33 cellular contexts compared by ENCODE assay signal in genomic region chr19:33339016-33339749, GRCh38. TPM values are rescaled to one million over a fixed set of nuclear protein-coding genes. Genes with fewer than 3 reads are reported as not detected.
A peak's percentile ranks its signal among the peaks of the same experiment; 100 is the strongest.
DNase-seq lines count a peak whose midpoint lies in the region; ATAC-seq, FAIRE-seq and TF ChIP-seq lines count a peak whose summit lies in the region.
"Had no signal": no experiment of that assay in that cellular context is flagged by ENCODE, and none has a peak within 500 bp of the region (broad histone marks: within the 10 kb centered on the region; RNA-seq: fewer than 3 reads in every experiment).

No MANE protein-coding gene starts in this region.

- H3K4me2 ChIP-seq in A549: no peak overlapping the region
- 0 out of 2 replicates have a peak overlapping the region, but pooled peaks have one; percentile 14 for H3K4me2 ChIP-seq in PC-9
- H3K4me2 ChIP-seq: hepatocyte had no signal

- peaks cover 10% of the 10 kb centered on the region; the same call in 2 of the 3 replicates for H3K4me1 ChIP-seq in A549
- H3K4me1 ChIP-seq in PC-9 (replicated peaks; ENCODE audit: insufficient read depth): peaks cover 8% of the 10 kb centered on the region
- peaks cover 7% of the 10 kb centered on the region for H3K4me1 ChIP-seq in foreskin keratinocyte
- no peaks in the 10 kb centered on the region for H3K4me1 ChIP-seq in SJCRH30
- H3K4me1 ChIP-seq: body of pancreas, parathyroid adenoma had no signal

- peak; percentile 94 for FAIRE-seq in A549 (lab: Jason Lieb, UNC)
- FAIRE-seq: GM12878 had no signal

- DNase-seq in A549 (ENCODE audit: low read depth in 1 of 2, low spot score in 1 of 2) (no peak), HPDE6-E6E7 (ENCODE audit: extremely low spot score) (peak; percentile 17), PC-9 (peak in 1 of 2 experiments; percentile 76), foreskin keratinocyte (peak; percentile 63 to 85), SJCRH30 (no peak)
- no peak for DNase-seq in stimulated activated CD4-positive, alpha-beta T cell treated with anti-CD3 and anti-CD28 coated beads, Interleukin-1b, Interleukin-23, amount 100 ng/mL, for 48 hours
- DNase-seq: activated CD4-positive, alpha-beta T cell treated with anti-CD3 and anti-CD28 coated beads for 4 hours; activated CD8-positive, alpha-beta T cell treated with anti-CD3 and anti-CD28 coated beads, Interleukin-2, amount 10 ng/mL, durations not matched to agents 7 days and 5 days; activated naive CD4-positive, alpha-beta T cell treated with anti-CD3 and anti-CD28 coated beads, Interleukin-2, amount 10 ng/mL, durations not matched to agents 7 days and 5 days; AML-193; body of pancreas; CD4-positive, alpha-beta memory T cell; cerebellar nuclear complex; DMS 273 treated with DMSO at 0.1 percent for 48 hours; left cardiac atrium; NCI-H1092 treated with DMSO at 0.1 percent for 48 hours; NCI-H1694 treated with DMSO at 0.1 percent for 48 hours; NCI-H2171; NCI-H82; OCI-M1; retina; Right ventricle myocardium superior; stimulated activated naive B cell treated with anti-CD40 and anti-IgM and Interleukin-4, amounts not matched to agents 10 μg/mL and 1 μg/mL and 100 μg/mL, for 72 hours; substantia nigra; upper lobe of left lung had no signal

- no TSS peak for BruUV-seq in PC-9 (replicated peaks; lab: Mats Ljungman, UMichigan)

- no peaks in the 10 kb centered on the region for H3K9me2 ChIP-seq in PC-9 (ENCODE audit: insufficient read depth)

- no peak for TF ChIP-seq RAD21 in A549 (conservative IDR thresholded peaks at IDR 0.05 in 1 of 2, IDR thresholded peaks at IDR 0.05 in 1 of 2)

- peaks cover 19% of the 10 kb centered on the region for H3F3A ChIP-seq in PC-9 (ENCODE audit: insufficient read depth, low read depth)

- no peaks in the 10 kb centered on the region for H3K36me3 ChIP-seq in PC-9 (ENCODE audit: low read depth)
- H3K36me3 ChIP-seq in SJCRH30: no peaks in the 10 kb centered on the region
- H3K36me3 ChIP-seq: gastroesophageal sphincter, upper lobe of left lung had no signal

- TF ChIP-seq EP300 in A549 (IDR thresholded peaks at IDR 0.05): no peak

- 41% methylated on average over 7 of the region's 7 CpGs for WGBS in A549 (ENCODE audit: missing lambda C conversion rate)

- H3K79me2 ChIP-seq in PC-9 (ENCODE audit: low read depth): no peaks in the 10 kb centered on the region
- H3K79me2 ChIP-seq: hepatocyte, parathyroid adenoma had no signal

- H3K4me3 ChIP-seq in A549 (no peak overlapping the region), PC-9 (no peak overlapping the region), SJCRH30 (no peak overlapping the region)
- H3K4me3 ChIP-seq: body of pancreas, gastroesophageal sphincter, GM12878, hepatocyte, upper lobe of left lung had no signal

- TF ChIP-seq CTCF in A549 (IDR thresholded peaks at IDR 0.05) (no peak), PC-9 (conservative IDR thresholded peaks at IDR 0.05) (no peak), foreskin keratinocyte (conservative IDR thresholded peaks at IDR 0.05) (no peak)

- intact Hi-C loops in PC-9 (cut with micrococcal nuclease; ENCODE audit: unreplicated experiment): loop anchor here (1.0 kb wide), 1 partner anchor 28 kb away; no protein-coding TSS in a partner anchor

- TF ChIP-seq POLR2A in A549 (IDR thresholded peaks at IDR 0.05; ENCODE audit: low read length): no peak

- no peak overlapping the region for H3K27ac ChIP-seq in A549
- peak overlapping the region; percentile 36; the same call in 1 of the 2 replicates for H3K27ac ChIP-seq in PC-9
- no peak overlapping the region for H3K27ac ChIP-seq in foreskin keratinocyte
- H3K27ac ChIP-seq in SJCRH30: no peak overlapping the region
- H3K27ac ChIP-seq: body of pancreas, gastroesophageal sphincter, hepatocyte, parathyroid adenoma, upper lobe of left lung, VCaP had no signal

- no peak overlapping the region for H2AFZ ChIP-seq in PC-9
- H2AFZ ChIP-seq: hepatocyte, parathyroid adenoma had no signal

- CTCF ChIA-PET in A549 (lab: Yijun Ruan, JAX): interaction anchor here (1.0 to 1.6 kb wide), 3 partner anchors 30 to 155 kb away, joined by 3 to 5 read pairs (median 4); partner anchors contain the start of gene CEBPA
- CTCF ChIA-PET in PC-9 (lab: Charles Lee): no interaction called here

- no peaks in the 10 kb centered on the region for H3K9me3 ChIP-seq in A549
- no peaks in the 10 kb centered on the region for H3K9me3 ChIP-seq in PC-9 (ENCODE audit: insufficient read depth, low read depth)
- H3K9me3 ChIP-seq in SJCRH30 (replicated peaks): no peaks in the 10 kb centered on the region
- H3K9me3 ChIP-seq: body of pancreas, gastroesophageal sphincter, upper lobe of left lung had no signal

- H3K27me3 ChIP-seq in PC-9 (ENCODE audit: insufficient read depth, low read depth): peaks cover 17% of the 10 kb centered on the region; the same call in 1 of the 2 replicates
- H3K27me3 ChIP-seq in foreskin keratinocyte: peaks cover 4% of the 10 kb centered on the region
- 0 out of 2 replicates have a peak, but pooled peaks cover 5% of the 10 kb centered on the region for H3K27me3 ChIP-seq in SJCRH30
- H3K27me3 ChIP-seq: body of pancreas, gastroesophageal sphincter, hepatocyte, upper lobe of left lung had no signal

- no peaks in the 10 kb centered on the region for H4K20me1 ChIP-seq in PC-9 (ENCODE audit: insufficient read depth)

- ATAC-seq in A549 (peak in 1 of 2 experiments; percentile 30; a peak in 1 of 6 replicates), foreskin keratinocyte (peak; percentile 95), HG03175 (IDR thresholded peaks at IDR 0.05; ENCODE audit: unreplicated experiment) (no peak), HG03139 (IDR thresholded peaks at IDR 0.05; ENCODE audit: unreplicated experiment) (no peak)
- ATAC-seq: activated CD8-positive, alpha-beta T cell treated with anti-CD3 and anti-CD28 coated beads, Interleukin-2, amount 10 ng/mL, durations not matched to agents 7 days and 5 days; body of pancreas; gastroesophageal sphincter; GM12878; left cardiac atrium; stimulated activated naive B cell treated with anti-CD40 and anti-IgM and Interleukin-4, amounts not matched to agents 10 μg/mL and 1 μg/mL and 100 μg/mL, for 72 hours had no signal

- POLR2A ChIA-PET in A549 (lab: Yijun Ruan, JAX): interaction anchor here (2.9 kb wide), 1 partner anchor 37 kb away, joined by 9 read pairs; the partner anchor contains the start of gene CEBPA
- POLR2A ChIA-PET in PC-9 (lab: Charles Lee; ENCODE audit: unreplicated experiment): interaction anchor here (0.5 kb wide), 1 partner anchor 19 kb away, joined by 4 read pairs; no protein-coding TSS in a partner anchor

TF ChIP-seq in A549, 52 proteins besides CTCF, POLR2A, EP300 and RAD21:
- TF ChIP-seq HOXB5 (CRISPR knock-in tag; IDR thresholded peaks at IDR 0.05): no peak

RNA-seq across cellular contexts. Expression of gene CEBPG, which starts 34.3 kb away (rescaled TPM):
- polyA plus RNA-seq in A549 (2011; rRNA removed) (104 and 138 TPM in 2 replicates), A549 (2017; fragmentation: RNase III; extraction: RNeasy Plus Mini Kit Qiagen cat#74134 plus additional on column Dnase treatment) (34.0 to 35.7 TPM (median 34.3 TPM) in 3 replicates), foreskin keratinocyte (19.1 and 19.3 TPM in 2 replicates)
- 25.7 and 27.7 TPM in 2 replicates for polyA plus RNA-seq in A549 (2012; cell fraction: cytosol; rRNA removed)
- 11.1 and 12.8 TPM in 2 replicates for polyA plus RNA-seq in A549 (2012; cell fraction: nucleus; rRNA removed)
- 62.1 and 64.8 TPM in 2 replicates for polyA minus RNA-seq in A549 (2011; rRNA and poly(A)+ RNA removed)
- total RNA-seq in PC-9 (2021) (31.0 and 33.4 TPM in 2 replicates), foreskin keratinocyte (32.2 and 35.3 TPM in 2 replicates)
- 30.0 and 36.6 TPM in 2 replicates for total RNA-seq in SJCRH30 (2014; rRNA removed; shearing (Covaris generic))

RNA-seq across cellular contexts. Expression of gene CEBPA, which starts 36.8 kb away (rescaled TPM):
- polyA plus RNA-seq in A549 (2011; rRNA removed): 3.5 and 4.3 TPM in 2 replicates
- 4.5 and 6.6 TPM in 2 replicates for polyA plus RNA-seq in A549 (2012; cell fraction: cytosol; rRNA removed)
- 3.8 and 4.5 TPM in 2 replicates for polyA plus RNA-seq in A549 (2012; cell fraction: nucleus; rRNA removed)
- 6.2 to 6.6 TPM (median 6.3 TPM) in 3 replicates for polyA plus RNA-seq in A549 (2017; fragmentation: RNase III; extraction: RNeasy Plus Mini Kit Qiagen cat#74134 plus additional on column Dnase treatment)
- 5.2 and 5.7 TPM in 2 replicates for polyA minus RNA-seq in A549 (2011; rRNA and poly(A)+ RNA removed)
- 8.9 and 9.2 TPM in 2 replicates for total RNA-seq in PC-9 (2021)
- total RNA-seq in foreskin keratinocyte: 1.4 TPM in 2 replicates
- 1.3 and 1.5 TPM in 2 replicates for polyA plus RNA-seq in foreskin keratinocyte
- total RNA-seq in SJCRH30 (2014; rRNA removed; shearing (Covaris generic)): 5.8 and 5.9 TPM in 2 replicates
- polyA plus RNA-seq: fibroblast of lung had no signal

Comparison
In these comparisons a context has a peak if more than half of its experiments do, and no peak if none do; other contexts are left out.
1. DNase-seq: peak in HPDE6-E6E7 (single experiment) and foreskin keratinocyte (2 of 2); none in A549 (0 of 2), stimulated activated CD4-positive, alpha-beta T cell treated with anti-CD3 and anti-CD28 coated beads, Interleukin-1b, Interleukin-23, amount 100 ng/mL, for 48 hours (single experiment) and SJCRH30 (0 of 2).